ENCODE assay signal across 14 cellular contexts in genomic region chr22:50347157-50347556, GRCh38. TPM values are rescaled to one million over a fixed set of nuclear protein-coding genes. Genes with fewer than 3 reads are reported as not detected.
DNase-seq lines count a peak whose midpoint lies in the region; TF ChIP-seq lines count a peak whose summit lies in the region.
"Had no signal": no experiment of that assay in that cellular context is flagged by ENCODE, and none has a peak within 500 bp of the region (broad histone marks: within the 10 kb centered on the region; RNA-seq: fewer than 3 reads in every experiment).

No MANE protein-coding gene starts in this region.

- in situ Hi-C loops in G401 (cut with HindIII; ENCODE audit: low sequenced_read_pairs) = no loop called here

- no peak overlapping the region for H3K27ac Mint-ChIP-seq in T-helper 2 cell treated with Interferon-gamma antibody and Interleukin-4, amounts not matched to agents 5 μg/mL and 100 μg/mL, for 36 hours
- H3K27ac Mint-ChIP-seq: CD8-positive, alpha-beta memory T cell had no signal

- peaks cover 4% of the 10 kb centered on the region for H3K4me1 Mint-ChIP-seq in T-helper 2 cell treated with Interferon-gamma antibody and Interleukin-4, amounts not matched to agents 5 μg/mL and 100 μg/mL, for 36 hours (ENCODE audit: low read depth)

- no peaks in the 10 kb centered on the region for H3K9me3 Mint-ChIP-seq in T-helper 2 cell treated with Interferon-gamma antibody and Interleukin-4, amounts not matched to agents 5 μg/mL and 100 μg/mL, for 36 hours
- H3K9me3 Mint-ChIP-seq: CD8-positive, alpha-beta memory T cell had no signal

- peak overlapping the region; percentile 1 for H3K27ac ChIP-seq in angular gyrus (ENCODE audit: low read depth, low read length)
- H3K27ac ChIP-seq: SJCRH30 had no signal

- H3K4me1 ChIP-seq in skeletal muscle satellite cell (ENCODE audit: control insufficient read depth, insufficient read depth, low read length) = peaks cover 12% of the 10 kb centered on the region
- H3K4me1 ChIP-seq: BE2C, SJCRH30 had no signal

- no peaks in the 10 kb centered on the region for H3K27me3 Mint-ChIP-seq in T-helper 2 cell treated with Interferon-gamma antibody and Interleukin-4, amounts not matched to agents 5 μg/mL and 100 μg/mL, for 36 hours (ENCODE audit: low read depth)
- H3K27me3 Mint-ChIP-seq: CD8-positive, alpha-beta memory T cell had no signal

- DNase-seq in G401 (ENCODE audit: low spot score) (peak; percentile 46), fibroblast of the aortic adventitia (ENCODE audit: low read depth) (no peak), hypothalamus (lab: John Stamatoyannopoulos, UW) (no peak)
- no peak for DNase-seq in activated CD4-positive, alpha-beta T cell treated with anti-CD3 and anti-CD28 coated beads for 4 hours
- DNase-seq in T-helper 2 cell treated with Interferon-gamma antibody and Interleukin-4, amounts not matched to agents 5 μg/mL and 100 μg/mL, for 36 hours (ENCODE audit: low spot score) = no peak
- DNase-seq: BE2C, Karpas-422, NCI-H1105 treated with DMSO at 0.1 percent for 48 hours, NCI-H1930, NCI-H510A treated with DMSO at 0.1 percent for 48 hours, SJCRH30 had no signal

- H3K9me3 ChIP-seq in skeletal muscle satellite cell (replicated peaks; ENCODE audit: low read length) = no peaks in the 10 kb centered on the region
- H3K9me3 ChIP-seq: BE2C, SJCRH30 had no signal

- H3K27me3 ChIP-seq in skeletal muscle satellite cell (ENCODE audit: control insufficient read depth, insufficient read depth, low read length) = no peaks in the 10 kb centered on the region
- H3K27me3 ChIP-seq: BE2C, SJCRH30 had no signal

- no peak overlapping the region for H3K4me3 Mint-ChIP-seq in T-helper 2 cell treated with Interferon-gamma antibody and Interleukin-4, amounts not matched to agents 5 μg/mL and 100 μg/mL, for 36 hours
- H3K4me3 Mint-ChIP-seq: CD8-positive, alpha-beta memory T cell had no signal

- no peak overlapping the region for H3K9ac ChIP-seq in skeletal muscle satellite cell (ENCODE audit: low read depth, low read length)

- no peak for TF ChIP-seq CTCF in fibroblast of the aortic adventitia (IDR thresholded peaks at IDR 0.05; ENCODE audit: insufficient read depth, low read length)

- peak overlapping the region; percentile 48 for H3K4me2 ChIP-seq in skeletal muscle satellite cell (ENCODE audit: low read length)

- peaks cover 8% of the 10 kb centered on the region for H3K36me3 ChIP-seq in skeletal muscle satellite cell (ENCODE audit: insufficient read depth, low read length)

- peak overlapping the region; percentile 9 for H3K4me3 ChIP-seq in fibroblast of the aortic adventitia (ENCODE audit: low read depth, low read length)
- H3K4me3 ChIP-seq in skeletal muscle satellite cell (ENCODE audit: low read length) = peak overlapping the region; percentile 39
- H3K4me3 ChIP-seq: SJCRH30 had no signal

- H3K36me3 Mint-ChIP-seq in T-helper 2 cell treated with Interferon-gamma antibody and Interleukin-4, amounts not matched to agents 5 μg/mL and 100 μg/mL, for 36 hours (ENCODE audit: low read depth) = peaks cover under 1% of the 10 kb centered on the region

RNA-seq across cellular contexts. Expression of gene PPP6R2, which starts 4.0 kb away (rescaled TPM):
- 76.9 and 77.8 TPM in 2 replicates for total RNA-seq in G401 (2014; rRNA removed; shearing (Covaris generic))
- total RNA-seq in fibroblast of the aortic adventitia (ENCODE audit: low replicate concordance) = 38.5 and 62.6 TPM in 2 replicates
- 48.1 and 50.7 TPM in 2 replicates for total RNA-seq in skeletal muscle satellite cell (2012; rRNA removed)

RNA-seq across cellular contexts. Expression of gene DENND6B, which starts 20.3 kb away (rescaled TPM):
- 0.37 and 1.0 TPM in 2 replicates for total RNA-seq in G401 (2014; rRNA removed; shearing (Covaris generic))
- total RNA-seq in fibroblast of the aortic adventitia (ENCODE audit: low replicate concordance) = 2.8 and 4.3 TPM in 2 replicates
- total RNA-seq in skeletal muscle satellite cell (2012; rRNA removed) = 0.44 and 1.0 TPM in 2 replicates

RNA-seq across cellular contexts. Expression of gene PLXNB2, which starts 39.7 kb away (rescaled TPM):
- 93.4 and 100 TPM in 2 replicates for total RNA-seq in G401 (2014; rRNA removed; shearing (Covaris generic))
- 130 and 218 TPM in 2 replicates for total RNA-seq in fibroblast of the aortic adventitia (ENCODE audit: low replicate concordance)
- 70.6 and 76.0 TPM in 2 replicates for total RNA-seq in skeletal muscle satellite cell (2012; rRNA removed)
